ENCODE assay signal across 1 cellular context in genomic region chr21:45366931-45367401, GRCh38.
TF ChIP-seq lines count a peak whose summit lies in the region.

No MANE protein-coding gene starts in this region.

TF ChIP-seq in HepG2, 621 proteins besides CTCF, POLR2A, EP300 and RAD21 (continued from another document and continues in another):
- TF ChIP-seq PRDM15 (CRISPR knock-in tag; IDR thresholded peaks at IDR 0.05) (no peak), PAWR (CRISPR knock-in tag; IDR thresholded peaks at IDR 0.05; ENCODE audit: borderline replicate concordance) (peak; percentile 89; the same call in 1 of the 2 replicates), ZNF530 (CRISPR knock-in tag; IDR thresholded peaks at IDR 0.05; ENCODE audit: low read depth) (no peak), XBP1 (CRISPR knock-in tag; IDR thresholded peaks at IDR 0.05) (no peak), ZNF33B (CRISPR knock-in tag; IDR thresholded peaks at IDR 0.05) (no peak), MIER2 (CRISPR knock-in tag; IDR thresholded peaks at IDR 0.05) (no peak), CHD4 (IDR thresholded peaks at IDR 0.05; ENCODE audit: borderline replicate concordance, low read length) (no peak), ZNF335 (CRISPR knock-in tag; IDR thresholded peaks at IDR 0.05) (no peak), KAT2B (IDR thresholded peaks at IDR 0.05; ENCODE audit: borderline replicate concordance, low read depth, low read length) (no peak), RARA (CRISPR knock-in tag; IDR thresholded peaks at IDR 0.05) (peak; percentile 62), ZGPAT (CRISPR knock-in tag; IDR thresholded peaks at IDR 0.05) (no peak), SP2 (CRISPR knock-in tag; IDR thresholded peaks at IDR 0.05) (no peak; the same call in 1 of the 2 replicates), ZNF354B (CRISPR knock-in tag; IDR thresholded peaks at IDR 0.05) (no peak), FOXA3 (CRISPR knock-in tag; IDR thresholded peaks at IDR 0.05) (no peak), ZNF556 (CRISPR knock-in tag; IDR thresholded peaks at IDR 0.05; ENCODE audit: borderline replicate concordance) (peak; percentile 13; the same call in 1 of the 2 replicates), ZNF777 (CRISPR knock-in tag; IDR thresholded peaks at IDR 0.05) (no peak), NFYC (CRISPR knock-in tag; IDR thresholded peaks at IDR 0.05) (no peak), ZNF839 (CRISPR knock-in tag; IDR thresholded peaks at IDR 0.05; ENCODE audit: borderline replicate concordance) (no peak), THAP9 (CRISPR knock-in tag; IDR thresholded peaks at IDR 0.05; ENCODE audit: borderline replicate concordance) (no peak), ATF6 (CRISPR knock-in tag; conservative IDR thresholded peaks at IDR 0.05) (no peak), ZNF713 (CRISPR knock-in tag; IDR thresholded peaks at IDR 0.05) (no peak), ZNF275 (CRISPR knock-in tag; IDR thresholded peaks at IDR 0.05; ENCODE audit: borderline replicate concordance) (0 out of 2 replicates have a peak, but pooled peaks have one; percentile 18), ZNF225 (CRISPR knock-in tag; IDR thresholded peaks at IDR 0.05) (no peak), EZH2 (conservative IDR thresholded peaks at IDR 0.05; ENCODE audit: low read depth, low read length) (no peak), AHDC1 (CRISPR knock-in tag; IDR thresholded peaks at IDR 0.05; ENCODE audit: borderline replicate concordance) (no peak), ZNF234 (CRISPR knock-in tag; conservative IDR thresholded peaks at IDR 0.05) (no peak), IRF2 (CRISPR knock-in tag; IDR thresholded peaks at IDR 0.05) (no peak), NFE2L1 (CRISPR knock-in tag; IDR thresholded peaks at IDR 0.05; ENCODE audit: borderline replicate concordance) (no peak), HOXA3 (CRISPR knock-in tag; IDR thresholded peaks at IDR 0.05) (peak; percentile 49; the same call in 1 of the 2 replicates), DRAP1 (CRISPR knock-in tag; IDR thresholded peaks at IDR 0.05) (no peak; the same call in 1 of the 2 replicates), ZNF230 (CRISPR knock-in tag; IDR thresholded peaks at IDR 0.05) (no peak; the same call in 1 of the 2 replicates), ZNF609 (CRISPR knock-in tag; IDR thresholded peaks at IDR 0.05; ENCODE audit: borderline replicate concordance) (peak; percentile 47; the same call in 1 of the 2 replicates), SMC3 (IDR thresholded peaks at IDR 0.05; ENCODE audit: low read length) (no peak), MAFG (CRISPR knock-in tag; IDR thresholded peaks at IDR 0.05) (no peak)
